16 cellular contexts compared by ENCODE assay signal in genomic region chr2:235030126-235030525, GRCh38.
"Had no signal": no experiment of that assay in that cellular context is flagged by ENCODE, and none has a peak within 500 bp of the region (broad histone marks: within the 10 kb centered on the region; RNA-seq: fewer than 3 reads in every experiment).

No MANE protein-coding gene starts in this region.

- H3K9me3 Mint-ChIP-seq: activated CD4-positive, alpha-beta memory T cell treated with anti-CD3 and anti-CD28 coated beads, Interleukin-2, amount 10 ng/mL, durations not matched to agents 7 days and 5 days; activated naive CD8-positive, alpha-beta T cell treated with anti-CD3 and anti-CD28 coated beads for 36 hours; effector memory CD8-positive, alpha-beta T cell had no signal

- H3K27ac Mint-ChIP-seq: activated CD4-positive, alpha-beta memory T cell treated with anti-CD3 and anti-CD28 coated beads, Interleukin-2, amount 10 ng/mL, durations not matched to agents 7 days and 5 days; activated CD8-positive, alpha-beta memory T cell treated with anti-CD3 and anti-CD28 coated beads, Interleukin-2, amount 10 ng/mL, durations not matched to agents 7 days and 5 days; activated naive CD8-positive, alpha-beta T cell treated with anti-CD3 and anti-CD28 coated beads for 36 hours; effector memory CD8-positive, alpha-beta T cell; naive thymus-derived CD4-positive, alpha-beta T cell had no signal

- H3K4me3 Mint-ChIP-seq: activated CD4-positive, alpha-beta memory T cell treated with anti-CD3 and anti-CD28 coated beads, Interleukin-2, amount 10 ng/mL, durations not matched to agents 7 days and 5 days; activated CD8-positive, alpha-beta memory T cell treated with anti-CD3 and anti-CD28 coated beads, Interleukin-2, amount 10 ng/mL, durations not matched to agents 7 days and 5 days; activated naive CD8-positive, alpha-beta T cell treated with anti-CD3 and anti-CD28 coated beads for 36 hours; effector memory CD8-positive, alpha-beta T cell; naive thymus-derived CD4-positive, alpha-beta T cell had no signal

- H3K27me3 Mint-ChIP-seq: activated CD4-positive, alpha-beta memory T cell treated with anti-CD3 and anti-CD28 coated beads, Interleukin-2, amount 10 ng/mL, durations not matched to agents 7 days and 5 days; activated CD8-positive, alpha-beta memory T cell treated with anti-CD3 and anti-CD28 coated beads, Interleukin-2, amount 10 ng/mL, durations not matched to agents 7 days and 5 days; activated naive CD8-positive, alpha-beta T cell treated with anti-CD3 and anti-CD28 coated beads for 36 hours had no signal

- H3K4me3 ChIP-seq: tibial nerve had no signal

- ATAC-seq: activated CD8-positive, alpha-beta memory T cell treated with anti-CD3 and anti-CD28 coated beads, Interleukin-2, amount 10 ng/mL, durations not matched to agents 7 days and 5 days; effector memory CD8-positive, alpha-beta T cell; naive thymus-derived CD4-positive, alpha-beta T cell had no signal

- H3K27me3 ChIP-seq: brain microvascular endothelial cell, tibial nerve had no signal

- H3K27ac ChIP-seq: brain microvascular endothelial cell, tibial nerve had no signal

- H3K36me3 Mint-ChIP-seq: activated CD8-positive, alpha-beta memory T cell treated with anti-CD3 and anti-CD28 coated beads, Interleukin-2, amount 10 ng/mL, durations not matched to agents 7 days and 5 days; activated naive CD8-positive, alpha-beta T cell treated with anti-CD3 and anti-CD28 coated beads for 36 hours; naive thymus-derived CD4-positive, alpha-beta T cell had no signal

- H3K9me3 ChIP-seq: tibial nerve had no signal

- H3K4me1 Mint-ChIP-seq: activated CD4-positive, alpha-beta memory T cell treated with anti-CD3 and anti-CD28 coated beads, Interleukin-2, amount 10 ng/mL, durations not matched to agents 7 days and 5 days; activated CD8-positive, alpha-beta memory T cell treated with anti-CD3 and anti-CD28 coated beads, Interleukin-2, amount 10 ng/mL, durations not matched to agents 7 days and 5 days; activated naive CD8-positive, alpha-beta T cell treated with anti-CD3 and anti-CD28 coated beads for 36 hours; naive thymus-derived CD4-positive, alpha-beta T cell had no signal

- DNase-seq: activated CD4-positive, alpha-beta memory T cell treated with anti-CD3 and anti-CD28 coated beads, Interleukin-2, amount 10 ng/mL, durations not matched to agents 7 days and 5 days; activated CD4-positive, alpha-beta T cell treated with anti-CD3 and anti-CD28 coated beads for 48 hours; activated CD4-positive, CD25-positive, alpha-beta regulatory T cell; activated CD8-positive, alpha-beta memory T cell treated with anti-CD3 and anti-CD28 coated beads, Interleukin-2, amount 10 ng/mL, durations not matched to agents 7 days and 5 days; activated naive CD8-positive, alpha-beta T cell treated with anti-CD3 and anti-CD28 coated beads for 36 hours; amniotic stem cell; brain microvascular endothelial cell; effector memory CD8-positive, alpha-beta T cell; mesendoderm; naive thymus-derived CD4-positive, alpha-beta T cell; stimulated activated CD4-positive, alpha-beta T cell treated with anti-CD3 and anti-CD28 coated beads, Interleukin-12 subunit alpha, Interleukin-12 subunit beta, amount 100 ng/mL, for 4 hours; stimulated activated CD4-positive, alpha-beta T cell treated with anti-CD3 and anti-CD28 coated beads, Interleukin-1b, Interleukin-23, amount 100 ng/mL, for 48 hours; stimulated activated naive CD4-positive, alpha-beta T cell treated with Interleukin-2 at 50 U/mL for 16 hours; T-helper 1 cell; T-helper 9 cell had no signal
